ENCODE assay signal across 15 cellular contexts in the genomic region with DNA sequence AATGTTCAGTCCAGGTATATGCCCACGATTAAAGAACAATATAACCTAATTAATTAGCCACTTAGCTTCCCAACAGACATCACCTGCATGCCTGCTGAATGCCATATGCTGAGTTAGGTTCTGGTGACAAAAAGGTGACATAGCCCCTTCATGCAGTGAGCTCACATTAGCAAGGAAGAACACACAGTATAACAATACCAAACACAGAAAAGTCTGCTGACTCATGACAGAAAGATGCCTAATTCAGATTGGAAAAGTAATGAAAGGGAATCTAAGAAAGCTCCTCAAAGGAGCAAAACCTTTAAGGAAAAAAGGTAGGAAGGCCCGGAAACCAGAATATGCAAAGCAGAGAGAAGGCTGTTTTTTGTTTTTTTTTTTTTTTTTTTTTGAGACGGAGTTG. TPM values are rescaled to one million over a fixed set of nuclear protein-coding genes. Genes with fewer than 3 reads are reported as not detected.
DNase-seq lines count a peak whose midpoint lies in the region; ATAC-seq, FAIRE-seq and TF ChIP-seq lines count a peak whose summit lies in the region.
"Had no signal": no experiment of that assay in that cellular context is flagged by ENCODE, and none has a peak within 500 bp of the region (broad histone marks: within the 10 kb centered on the region; RNA-seq: fewer than 3 reads in every experiment).

No MANE protein-coding gene starts in this region.

- H3F3A ChIP-seq in PC-3 (ENCODE audit: low read length, unreplicated experiment) = no peaks in the 10 kb centered on the region

- H3K27me3 ChIP-seq in PC-3 (ENCODE audit: low read length) = no peaks in the 10 kb centered on the region
- H3K27me3 ChIP-seq in endodermal cell (ENCODE audit: control insufficient read depth, insufficient read depth, low read length, poor library complexity, severe bottlenecking) = no peaks in the 10 kb centered on the region
- no peaks in the 10 kb centered on the region for H3K27me3 ChIP-seq in stomach

- no peak overlapping the region for H3K4me3 Mint-ChIP-seq in endodermal cell
- H3K4me3 Mint-ChIP-seq in activated naive CD4-positive, alpha-beta T cell treated with anti-CD3 and anti-CD28 coated beads, Interleukin-2, amount 10 ng/mL, durations not matched to agents 7 days and 5 days = no peak overlapping the region
- H3K4me3 Mint-ChIP-seq in Calu3 (ENCODE audit: low read depth, unreplicated experiment) = no peak overlapping the region
- H3K4me3 Mint-ChIP-seq: CD4-positive, CD25-positive, alpha-beta regulatory T cell had no signal

- H3K4me2 ChIP-seq in A549 = no peak overlapping the region
- H3K4me2 ChIP-seq in PC-3 (ENCODE audit: low read length) = no peak overlapping the region

- H3K9me3 Mint-ChIP-seq in endodermal cell = no peaks in the 10 kb centered on the region
- no peaks in the 10 kb centered on the region for H3K9me3 Mint-ChIP-seq in activated naive CD4-positive, alpha-beta T cell treated with anti-CD3 and anti-CD28 coated beads, Interleukin-2, amount 10 ng/mL, durations not matched to agents 7 days and 5 days
- no peaks in the 10 kb centered on the region for H3K9me3 Mint-ChIP-seq in Calu3 (ENCODE audit: low read depth, unreplicated experiment)

- no peak for FAIRE-seq in A549 (lab: Jason Lieb, UNC)
- FAIRE-seq in H54 (lab: Jason Lieb, UNC) = peak; percentile 36

- TF ChIP-seq POLR2A in A549 (IDR thresholded peaks at IDR 0.05; ENCODE audit: low read length) (no peak), H54 (IDR thresholded peaks at IDR 0.05; ENCODE audit: low read depth, low read length) (no peak), stomach (IDR thresholded peaks at IDR 0.05) (no peak)

- H3K9ac ChIP-seq in PC-3 (ENCODE audit: low read length) (no peak overlapping the region), endodermal cell (ENCODE audit: extremely low read depth, low read length, poor library complexity, severe bottlenecking) (no peak overlapping the region)

- H3K4me1 Mint-ChIP-seq in endodermal cell = peaks cover 9% of the 10 kb centered on the region
- H3K4me1 Mint-ChIP-seq in activated naive CD4-positive, alpha-beta T cell treated with anti-CD3 and anti-CD28 coated beads, Interleukin-2, amount 10 ng/mL, durations not matched to agents 7 days and 5 days = peaks cover 5% of the 10 kb centered on the region
- no peaks in the 10 kb centered on the region for H3K4me1 Mint-ChIP-seq in Calu3 (ENCODE audit: low read depth, unreplicated experiment)

- H3K4me1 ChIP-seq in A549 = peaks cover 12% of the 10 kb centered on the region; the same call in 2 of the 3 replicates
- no peaks in the 10 kb centered on the region for H3K4me1 ChIP-seq in PC-3 (ENCODE audit: insufficient read depth, low read length)
- H3K4me1 ChIP-seq in endodermal cell (ENCODE audit: control insufficient read depth, insufficient read depth, low read length) = no peaks in the 10 kb centered on the region
- H3K4me1 ChIP-seq in stomach = peaks cover 0 to 24% (median 12%) of the 10 kb centered on the region in 4 donors

- ATAC-seq in A549 = peak; percentile 19 to 20; a peak in 2 of 6 replicates
- peak; percentile 55 for ATAC-seq in PC-3
- ATAC-seq in GM21515 (IDR thresholded peaks at IDR 0.05; ENCODE audit: unreplicated experiment) = no peak

- peak overlapping the region; percentile 5 to 46; a peak in 2 of 6 replicates for H3K27ac ChIP-seq in A549
- no peak overlapping the region for H3K27ac ChIP-seq in PC-3 (ENCODE audit: low read length)
- no peak overlapping the region for H3K27ac ChIP-seq in endodermal cell (ENCODE audit: low read depth, low read length)
- H3K27ac ChIP-seq in stomach = no peak overlapping the region

- no peak for TF ChIP-seq CTCF in A549 (IDR thresholded peaks at IDR 0.05)
- no peak for TF ChIP-seq CTCF in PC-3 (conservative IDR thresholded peaks at IDR 0.05; ENCODE audit: low read depth, low read length)
- no peak for TF ChIP-seq CTCF in endodermal cell (conservative IDR thresholded peaks at IDR 0.05)
- TF ChIP-seq CTCF in Calu3 (IDR thresholded peaks at IDR 0.05; ENCODE audit: unreplicated experiment) = no peak
- no peak for TF ChIP-seq CTCF in stomach (IDR thresholded peaks at IDR 0.05)

- TF ChIP-seq RAD21 in A549 (conservative IDR thresholded peaks at IDR 0.05 in 1 of 2, IDR thresholded peaks at IDR 0.05 in 1 of 2) = no peak

- H3K9me2 ChIP-seq in PC-3 (replicated peaks; ENCODE audit: low read length) = no peaks in the 10 kb centered on the region

- intact Hi-C loops in PC-3 (cut with micrococcal nuclease) (no loop called here), Calu3 (cut with micrococcal nuclease; ENCODE audit: unreplicated experiment) (no loop called here), stomach (cut with DNase I; ENCODE audit: low total_unique reads) (no loop called here)

- H3K9me3 ChIP-seq in A549 (no peaks in the 10 kb centered on the region), PC-3 (ENCODE audit: low read length) (no peaks in the 10 kb centered on the region), endodermal cell (ENCODE audit: control insufficient read depth, low read length) (no peaks in the 10 kb centered on the region), stomach (no peaks in the 10 kb centered on the region)
- H3K9me3 ChIP-seq: Caco-2 had no signal

- DNase-seq in A549 (ENCODE audit: low read depth in 1 of 2, low spot score in 1 of 2) (no peak), H54 (ENCODE audit: insufficient read length, low spot score) (no peak), PC-3 (peak; percentile 25), endodermal cell (no peak), Calu3 (no peak), stomach (no peak)
- DNase-seq in activated naive CD4-positive, alpha-beta T cell treated with anti-CD3 and anti-CD28 coated beads, Interleukin-2, amount 10 ng/mL, durations not matched to agents 7 days and 5 days = no peak
- DNase-seq: Caco-2; CD4-positive, CD25-positive, alpha-beta regulatory T cell; DMS53; Kasumi-1; NCI-H187; NCI-H510A; OCI-M1 had no signal

- H3K27me3 Mint-ChIP-seq in endodermal cell (ENCODE audit: insufficient read depth) (no peaks in the 10 kb centered on the region), Calu3 (ENCODE audit: unreplicated experiment) (no peaks in the 10 kb centered on the region)
- peaks cover 8% of the 10 kb centered on the region for H3K27me3 Mint-ChIP-seq in activated naive CD4-positive, alpha-beta T cell treated with anti-CD3 and anti-CD28 coated beads, Interleukin-2, amount 10 ng/mL, durations not matched to agents 7 days and 5 days
- H3K27me3 Mint-ChIP-seq: CD4-positive, CD25-positive, alpha-beta regulatory T cell had no signal

- H4K20me1 ChIP-seq in PC-3 (ENCODE audit: low read length) = no peaks in the 10 kb centered on the region

- peaks cover 65% of the 10 kb centered on the region for H3K36me3 Mint-ChIP-seq in endodermal cell (ENCODE audit: low read depth)
- no peaks in the 10 kb centered on the region for H3K36me3 Mint-ChIP-seq in activated naive CD4-positive, alpha-beta T cell treated with anti-CD3 and anti-CD28 coated beads, Interleukin-2, amount 10 ng/mL, durations not matched to agents 7 days and 5 days
- no peaks in the 10 kb centered on the region for H3K36me3 Mint-ChIP-seq in Calu3 (ENCODE audit: insufficient read depth, unreplicated experiment)
- H3K36me3 Mint-ChIP-seq: CD4-positive, CD25-positive, alpha-beta regulatory T cell had no signal

- CTCF ChIA-PET in A549 (lab: Yijun Ruan, JAX) (interaction anchor here (0.6 to 1.0 kb wide), 3 partner anchors 13 to 245 kb away, joined by 3 to 4 read pairs (median 3); a partner anchor contains a TSS), PC-3 (lab: Charles Lee) (no interaction called here), Calu3 (lab: Charles Lee) (interaction anchor here (0.6 to 1.0 kb wide), 5 partner anchors 18 to 583 kb away, joined by 3 to 6 read pairs (median 4); no protein-coding TSS in a partner anchor)
- CTCF ChIA-PET in activated naive CD4-positive, alpha-beta T cell treated with anti-CD3 and anti-CD28 coated beads, Interleukin-2, amount 10 ng/mL, durations not matched to agents 7 days and 5 days (lab: Charles Lee) = no interaction called here

- 86% methylated on average over 3 of the region's 3 CpGs for WGBS in A549 (ENCODE audit: missing lambda C conversion rate)
- 83 to 90% methylated on average over 1 to 3 of the region's 3 CpGs for WGBS in endodermal cell (ENCODE audit: insufficient coverage in 1 of 2, insufficient read length in 1 of 2), 2 experiments
- WGBS in stomach, 5 donors = 91 to 99% (median 93%) methylated on average over 3 of the region's 3 CpGs

- no peak for TF ChIP-seq EP300 in A549 (IDR thresholded peaks at IDR 0.05)
- no peak for TF ChIP-seq EP300 in stomach (IDR thresholded peaks at IDR 0.05)

- H3K36me3 ChIP-seq in PC-3 (ENCODE audit: low read depth, low read length) (peaks cover 2% of the 10 kb centered on the region; the same call in 1 of the 2 replicates), endodermal cell (ENCODE audit: control insufficient read depth, insufficient read depth, low read length) (peaks cover 69% of the 10 kb centered on the region), stomach (peaks cover 0 to 45% (median 32%) of the 10 kb centered on the region in 4 donors)

- POLR2A ChIA-PET in A549 (lab: Yijun Ruan, JAX) = interaction anchor here (0.6 kb wide), 1 partner anchor 136 kb away, joined by 3 read pairs; no protein-coding TSS in a partner anchor
- POLR2A ChIA-PET in PC-3 (lab: Charles Lee; ENCODE audit: unreplicated experiment) = interaction anchor here (0.7 kb wide), 1 partner anchor 14 kb away, joined by 6 read pairs; no protein-coding TSS in a partner anchor

- H3K4me3 ChIP-seq in A549 (no peak overlapping the region), PC-3 (ENCODE audit: low read length) (no peak overlapping the region), endodermal cell (ENCODE audit: low read length) (no peak overlapping the region), stomach (no peak overlapping the region)

- H3K27ac Mint-ChIP-seq in endodermal cell (peak overlapping the region; percentile 28), Calu3 (ENCODE audit: unreplicated experiment) (no peak overlapping the region)
- H3K27ac Mint-ChIP-seq in activated naive CD4-positive, alpha-beta T cell treated with anti-CD3 and anti-CD28 coated beads, Interleukin-2, amount 10 ng/mL, durations not matched to agents 7 days and 5 days = no peak overlapping the region
- H3K27ac Mint-ChIP-seq: CD4-positive, CD25-positive, alpha-beta regulatory T cell had no signal

- H3K79me2 ChIP-seq in PC-3 (ENCODE audit: low read length) = 0 out of 2 replicates have a peak, but pooled peaks cover 12% of the 10 kb centered on the region

- BruUV-seq in PC-3 (replicated peaks; lab: Mats Ljungman, UMichigan) (no TSS peak), Calu3 (replicated peaks; lab: Mats Ljungman, UMichigan) (no TSS peak)

- H2AFZ ChIP-seq in PC-3 (ENCODE audit: low read length) = no peak overlapping the region

RNA-seq across cellular contexts. Expression of a gene that starts 59.0 kb away (rescaled TPM):
- polyA plus RNA-seq in A549 (2011; rRNA removed) (76.6 and 102 TPM in 2 replicates), A549 (2017; fragmentation: RNase III; extraction: RNeasy Plus Mini Kit Qiagen cat#74134 plus additional on column Dnase treatment) (42.9 to 46.8 TPM (median 44.1 TPM) in 3 replicates), stomach (10 to 100 TPM; 25.9 to 41.9 (median 28.3) TPM)
- 25.4 and 25.5 TPM in 2 replicates for polyA plus RNA-seq in A549 (2012; cell fraction: cytosol; rRNA removed)
- polyA plus RNA-seq in A549 (2012; cell fraction: nucleus; rRNA removed) = 18.2 and 22.7 TPM in 2 replicates
- 28.6 and 28.7 TPM in 2 replicates for polyA minus RNA-seq in A549 (2011; rRNA and poly(A)+ RNA removed)
- total RNA-seq in PC-3 (2014; rRNA removed) (29.1 and 38.6 TPM in 2 replicates), endodermal cell (100 to 1,000 TPM; 350 to 377 TPM), Calu3 (2022) (21.0 and 21.6 TPM in 2 replicates), stomach (100 to 1,000 TPM in 2 of 5 donors, 10 to 100 TPM in 3; 44.3 to 213 (median 90.9) TPM)
- 103 TPM for polyA plus RNA-seq in endodermal cell (2013, experiment 1 of 2)
- 104 TPM for polyA plus RNA-seq in endodermal cell (2013, experiment 2 of 2)
- polyA plus RNA-seq: CD4-positive, CD25-positive, alpha-beta regulatory T cell had no signal

Comparison
In these comparisons a context has a peak if more than half of its experiments do, and no peak if none do; other contexts are left out.
1. H3K27ac ChIP-seq: peak in A549 (2 of 2); none in PC-3 (single experiment), endodermal cell (single experiment) and stomach (0 of 5).
2. CTCF ChIA-PET loops: an anchor here in A549 (0.6 to 1.0 kb wide) and Calu3 (0.6 to 1.0 kb wide); none called in PC-3 and activated naive CD4-positive, alpha-beta T cell treated with anti-CD3 and anti-CD28 coated beads, Interleukin-2, amount 10 ng/mL, durations not matched to agents 7 days and 5 days.